ENCODE assay signal across 7 cellular contexts in the genomic region with DNA sequence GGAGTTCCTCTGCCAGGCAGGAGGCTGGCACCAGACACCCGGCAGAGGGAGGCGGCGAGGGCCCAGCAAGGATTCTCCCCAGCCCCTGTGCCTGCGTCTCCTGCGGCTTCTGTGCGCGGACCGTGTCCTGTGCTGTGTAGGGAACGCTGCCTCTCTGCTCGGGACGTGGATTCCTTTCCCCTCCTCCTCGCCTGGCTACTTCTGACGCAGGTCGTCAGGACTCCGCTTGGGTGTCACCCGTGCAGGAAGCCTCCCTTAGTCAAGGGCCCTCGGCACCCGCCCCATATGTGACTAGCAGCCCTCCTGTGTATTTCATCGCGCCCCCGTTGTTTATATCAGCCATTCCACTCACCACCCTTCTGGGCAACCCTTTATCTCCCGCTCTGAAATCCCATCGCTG. TPM values are rescaled to one million over a fixed set of nuclear protein-coding genes. Genes with fewer than 3 reads are reported as not detected.
"Had no signal": no experiment of that assay in that cellular context is flagged by ENCODE, and none has a peak within 500 bp of the region (broad histone marks: within the 10 kb centered on the region; RNA-seq: fewer than 3 reads in every experiment).

No MANE protein-coding gene starts in this region.

RNA-seq across cellular contexts. Expression of gene RNU2-1, which starts 12.7 kb away (rescaled TPM):
- total RNA-seq: liver, mononuclear cell, myocyte, omental fat pad, temporal lobe had no signal

RNA-seq across cellular contexts. Expression of gene CCDC200, which starts 18.0 kb away (rescaled TPM):
- total RNA-seq: liver; omental fat pad; posterior vena cava; T-helper 2 cell treated with Interferon-gamma antibody and Interleukin-4, amounts not matched to agents 100 ng/mL and 5 ng/mL, for 36 hours; temporal lobe had no signal
